Comparison of ENCODE assay signal across 9 cellular contexts in the genomic region with DNA sequence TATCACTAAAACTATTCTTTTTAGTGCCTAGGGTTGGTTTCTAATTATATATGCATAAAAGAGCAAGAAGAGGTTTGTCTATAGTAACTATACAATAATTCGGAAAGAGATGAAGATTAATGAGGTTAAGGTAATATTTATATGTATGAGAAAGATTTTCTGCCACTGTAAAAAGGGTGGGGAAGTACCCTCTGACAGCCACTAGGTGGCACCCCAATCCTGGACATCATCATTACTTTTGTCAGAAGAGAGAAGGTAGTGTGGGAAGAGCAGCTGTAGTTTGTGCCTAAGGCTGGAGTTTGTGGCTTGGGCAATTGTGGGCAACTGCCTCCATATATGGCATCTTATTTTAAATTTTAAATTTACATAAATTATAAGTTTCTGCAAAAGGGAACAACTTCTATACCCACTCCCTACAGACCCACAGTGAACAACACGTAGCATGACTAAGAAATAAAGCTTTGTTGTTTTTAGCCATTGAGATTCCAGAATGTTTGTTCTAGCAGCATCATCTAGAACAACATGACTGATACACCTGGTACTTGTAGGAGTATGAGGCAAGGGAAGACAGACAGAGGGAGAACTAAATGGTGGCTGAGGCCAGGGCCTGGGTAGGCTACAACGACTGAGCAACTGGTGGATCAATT. TPM values are rescaled to one million over a fixed set of nuclear protein-coding genes. Genes with fewer than 3 reads are reported as not detected.
A peak's percentile ranks its signal among the peaks of the same experiment; 100 is the strongest.
DNase-seq lines count a peak whose midpoint lies in the region; ATAC-seq and TF ChIP-seq lines count a peak whose summit lies in the region.
"Had no signal": no experiment of that assay in that cellular context is flagged by ENCODE, and none has a peak within 500 bp of the region (broad histone marks: within the 10 kb centered on the region; RNA-seq: fewer than 3 reads in every experiment).

No MANE protein-coding gene starts in this region.

- H3K27me3 ChIP-seq in ovary = no peaks in the 10 kb centered on the region
- no peaks in the 10 kb centered on the region for H3K27me3 ChIP-seq in upper lobe of right lung

- DNase-seq in DMS53 (lab: John Stamatoyannopoulos, UW) = peak; percentile 83
- peak; percentile 78 for DNase-seq in LoVo (ENCODE audit: low spot score)
- peak; percentile 29 to 38 for DNase-seq in SHP77 (lab: John Stamatoyannopoulos, UW)
- peak; percentile 37 for DNase-seq in activated effector memory CD4-positive, alpha-beta T cell treated with Interleukin-2 at 50 U/mL for 16 hours
- DNase-seq in foreskin melanocyte = peak; percentile 64
- DNase-seq in ovary = peak; percentile 37 to 69 (median 57)
- DNase-seq in upper lobe of right lung = no peak

- H3K27ac ChIP-seq in ovary (no peak overlapping the region), upper lobe of right lung (no peak overlapping the region)

- H3K4me3 ChIP-seq in ovary = no peak overlapping the region
- no peak overlapping the region for H3K4me3 ChIP-seq in upper lobe of right lung

- ATAC-seq in GM21717 (IDR thresholded peaks at IDR 0.05; ENCODE audit: unreplicated experiment) (peak; percentile 76), upper lobe of right lung (peak; percentile 96)

- H3K4me1 ChIP-seq in ovary (ENCODE audit: insufficient read depth) (no peaks in the 10 kb centered on the region), upper lobe of right lung (peaks cover 5% of the 10 kb centered on the region)

- H3K9me3 ChIP-seq in ovary (no peaks in the 10 kb centered on the region), upper lobe of right lung (no peaks in the 10 kb centered on the region)

- no peak for TF ChIP-seq EP300 in ovary (IDR thresholded peaks at IDR 0.05)

- no peak for TF ChIP-seq POLR2A in ovary (IDR thresholded peaks at IDR 0.05)

- TF ChIP-seq CTCF in ovary (IDR thresholded peaks at IDR 0.05) (peak; percentile 76 to 84 (median 82)), upper lobe of right lung (IDR thresholded peaks at IDR 0.05) (peak; percentile 98)

- intact Hi-C loops in ovary (cut with DNase I) = loop anchor here in 2 of 4 donors (5.0 kb wide), 2 partner anchors 64 to 69 kb away; no protein-coding TSS in a partner anchor
- intact Hi-C loops in upper lobe of right lung (cut with DNase I) = loop anchor here (10.0 kb wide), 1 partner anchor 61 kb away; a partner anchor contains a TSS

- H3K36me3 ChIP-seq in ovary (no peaks in the 10 kb centered on the region), upper lobe of right lung (peaks cover 58% of the 10 kb centered on the region)

- WGBS in ovary, 3 donors = 62 to 68% (median 64%) methylated on average over 3 of the region's 3 CpGs

RNA-seq across cellular contexts. Expression of a gene that starts 34.4 kb away (rescaled TPM):
- total RNA-seq in ovary (not detected), upper lobe of right lung (0.64 TPM)
- polyA plus RNA-seq in ovary = under 1 TPM; 0.07 to 0.31 TPM
- total RNA-seq: glomerular endothelial cell had no signal

RNA-seq across cellular contexts. Expression of a gene that starts 57.1 kb away (rescaled TPM):
- 10 to 100 TPM; 10.3 to 24.2 (median 16.6) TPM for total RNA-seq in ovary
- polyA plus RNA-seq in ovary = 10 to 100 TPM in 1 of 2 donors, 1 to 10 TPM in 1; 7.1 to 23.3 TPM
- total RNA-seq in upper lobe of right lung = 65.9 TPM
